16 cellular contexts compared by ENCODE assay signal in the genomic region with DNA sequence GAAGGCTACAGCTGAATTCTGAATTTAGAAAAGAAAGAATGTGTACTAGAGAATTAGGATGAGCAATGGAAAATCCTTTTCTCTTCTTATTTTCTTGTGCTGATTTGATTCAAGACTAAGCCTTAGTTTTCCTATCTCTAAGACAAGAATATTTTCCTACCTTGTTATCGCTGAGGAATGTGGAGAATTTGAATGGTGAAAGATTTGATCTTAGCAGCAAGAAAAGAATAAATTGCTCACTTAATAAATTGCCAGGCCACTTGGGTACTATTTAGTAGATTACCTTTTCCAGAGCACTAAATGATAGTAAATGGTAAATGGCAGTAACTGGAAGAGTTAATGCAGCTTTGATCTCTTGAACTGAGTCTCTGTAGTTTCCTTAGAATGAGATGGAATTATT.
DNase-seq lines count a peak whose midpoint lies in the region; FAIRE-seq and TF ChIP-seq lines count a peak whose summit lies in the region.
"Had no signal": no experiment of that assay in that cellular context is flagged by ENCODE, and none has a peak within 500 bp of the region (broad histone marks: within the 10 kb centered on the region; RNA-seq: fewer than 3 reads in every experiment).

No MANE protein-coding gene starts in this region.

- no peaks in the 10 kb centered on the region for H3K27me3 ChIP-seq in astrocyte (ENCODE audit: insufficient read depth, low read length)
- H3K27me3 ChIP-seq in neural progenitor cell, result no peaks in the 10 kb centered on the region
- H3K27me3 ChIP-seq: BLaER1 treated with 17β-estradiol and CSF1 and Interleukin-3, amounts not matched to agents 10 nM and 100 nM had no signal

- H3K4me3 Mint-ChIP-seq in astrocyte (ENCODE audit: unreplicated experiment), result no peak overlapping the region
- no peak overlapping the region for H3K4me3 Mint-ChIP-seq in neural progenitor cell
- H3K4me3 Mint-ChIP-seq: CD4-positive, CD25-positive, alpha-beta regulatory T cell; GM23338 had no signal

- H3K36me3 Mint-ChIP-seq in astrocyte (ENCODE audit: low read depth, unreplicated experiment), result no peaks in the 10 kb centered on the region
- H3K36me3 Mint-ChIP-seq in neural progenitor cell, result no peaks in the 10 kb centered on the region
- H3K36me3 Mint-ChIP-seq: CD4-positive, CD25-positive, alpha-beta regulatory T cell had no signal

- no peaks in the 10 kb centered on the region for H3K9me3 ChIP-seq in astrocyte (ENCODE audit: insufficient read depth, low read depth, low read length)
- H3K9me3 ChIP-seq in neural progenitor cell (ENCODE audit: low read depth), result no peaks in the 10 kb centered on the region
- H3K9me3 ChIP-seq: BLaER1 treated with 17β-estradiol and CSF1 and Interleukin-3, amounts not matched to agents 10 nM and 100 nM had no signal

- H3K9ac ChIP-seq in astrocyte (ENCODE audit: low read length) (no peak overlapping the region), neural progenitor cell (no peak overlapping the region)
- H3K9ac ChIP-seq: BLaER1 treated with 17β-estradiol and CSF1 and Interleukin-3, amounts not matched to agents 10 nM and 100 nM had no signal

- H3K4me2 ChIP-seq in astrocyte (ENCODE audit: low read length), result no peak overlapping the region
- H3K4me2 ChIP-seq in neural progenitor cell, result peak overlapping the region; percentile 27
- H3K4me2 ChIP-seq: BLaER1 treated with 17β-estradiol and CSF1 and Interleukin-3, amounts not matched to agents 10 nM and 100 nM; GM23338 had no signal

- no peaks in the 10 kb centered on the region for H3K36me3 ChIP-seq in astrocyte (ENCODE audit: insufficient read depth, low read length)
- no peaks in the 10 kb centered on the region for H3K36me3 ChIP-seq in neural progenitor cell
- H3K36me3 ChIP-seq: BLaER1 treated with 17β-estradiol and CSF1 and Interleukin-3, amounts not matched to agents 10 nM and 100 nM had no signal

- H3K27me3 Mint-ChIP-seq in astrocyte (ENCODE audit: low read depth, unreplicated experiment) (no peaks in the 10 kb centered on the region), neural progenitor cell (ENCODE audit: insufficient read depth, low read depth) (peaks cover 2% of the 10 kb centered on the region)
- H3K27me3 Mint-ChIP-seq: CD4-positive, CD25-positive, alpha-beta regulatory T cell had no signal

- FAIRE-seq in astrocyte (lab: Jason Lieb, UNC) (no peak), islet of Langerhans (lab: Jason Lieb, UNC) (peak; percentile 27)
- FAIRE-seq: GM12892 had no signal

- DNase-seq in EL (peak; percentile 2), astrocyte (ENCODE audit: low read depth) (peak; percentile 7), neural progenitor cell (ENCODE audit: low spot score) (no peak), COLO829 (ENCODE audit: low spot score) (no peak), D341Med (ENCODE audit: low spot score) (no peak)
- DNase-seq in activated CD4-positive, CD25-positive, alpha-beta regulatory T cell (lab: John Stamatoyannopoulos, UW), result no peak
- DNase-seq: ACHN; Calu3; CD4-positive, CD25-positive, alpha-beta regulatory T cell; DMS79 treated with DMSO at 0.1 percent for 48 hours; GDM1; H7 had no signal

- no peaks in the 10 kb centered on the region for H4K20me1 ChIP-seq in astrocyte (ENCODE audit: insufficient read depth, low read length)
- no peaks in the 10 kb centered on the region for H4K20me1 ChIP-seq in neural progenitor cell (ENCODE audit: low read depth)
- H4K20me1 ChIP-seq: BLaER1 treated with 17β-estradiol and CSF1 and Interleukin-3, amounts not matched to agents 10 nM and 100 nM had no signal

- no peaks in the 10 kb centered on the region for H3F3A ChIP-seq in neural progenitor cell (ENCODE audit: low read depth)

- H3K27ac ChIP-seq in astrocyte (ENCODE audit: low read depth, low read length) (no peak overlapping the region), neural progenitor cell (no peak overlapping the region)
- H3K27ac ChIP-seq: BLaER1 treated with 17β-estradiol and CSF1 and Interleukin-3, amounts not matched to agents 10 nM and 100 nM had no signal

- no peak for TF ChIP-seq CTCF in astrocyte (IDR thresholded peaks at IDR 0.05; ENCODE audit: insufficient read depth, low read depth, low read length)
- TF ChIP-seq CTCF in neural progenitor cell (IDR thresholded peaks at IDR 0.05), result no peak

- H2AFZ ChIP-seq in astrocyte (ENCODE audit: low read depth, low read length) (no peak overlapping the region), neural progenitor cell (replicated peaks) (no peak overlapping the region)

- H3K4me1 ChIP-seq in astrocyte (ENCODE audit: insufficient read depth, low read length) (no peaks in the 10 kb centered on the region), neural progenitor cell (peaks cover 16% of the 10 kb centered on the region)
- H3K4me1 ChIP-seq: BLaER1 treated with 17β-estradiol and CSF1 and Interleukin-3, amounts not matched to agents 10 nM and 100 nM had no signal

- H3K27ac Mint-ChIP-seq in astrocyte (ENCODE audit: unreplicated experiment) (no peak overlapping the region), neural progenitor cell (no peak overlapping the region)
- H3K27ac Mint-ChIP-seq: CD4-positive, CD25-positive, alpha-beta regulatory T cell; GM23338 had no signal

- no peaks in the 10 kb centered on the region for H3K79me2 ChIP-seq in astrocyte (ENCODE audit: insufficient read depth, low read length)
- no peaks in the 10 kb centered on the region for H3K79me2 ChIP-seq in neural progenitor cell (ENCODE audit: low read depth)

- H3K4me1 Mint-ChIP-seq in astrocyte (ENCODE audit: low read depth, unreplicated experiment), result peaks cover 2% of the 10 kb centered on the region
- H3K4me1 Mint-ChIP-seq in neural progenitor cell, result peaks cover 11% of the 10 kb centered on the region
- H3K4me1 Mint-ChIP-seq: CD4-positive, CD25-positive, alpha-beta regulatory T cell had no signal

- H3K4me3 ChIP-seq in astrocyte (ENCODE audit: insufficient read depth, low read depth, low read length) (no peak overlapping the region), neural progenitor cell (no peak overlapping the region)
- H3K4me3 ChIP-seq: BLaER1 treated with 17β-estradiol and CSF1 and Interleukin-3, amounts not matched to agents 10 nM and 100 nM; GM23338 had no signal

- no peaks in the 10 kb centered on the region for H3K9me3 Mint-ChIP-seq in astrocyte (ENCODE audit: unreplicated experiment)
- H3K9me3 Mint-ChIP-seq in neural progenitor cell, result no peaks in the 10 kb centered on the region
- H3K9me3 Mint-ChIP-seq: GM23338 had no signal

Comparison
In these comparisons a context has a peak if more than half of its experiments do, and no peak if none do; other contexts are left out.
1. DNase-seq: peak in EL (single experiment) and astrocyte (single experiment); none in neural progenitor cell (single experiment), COLO829 (single experiment), D341Med (single experiment) and activated CD4-positive, CD25-positive, alpha-beta regulatory T cell (0 of 4).